Comparison of ENCODE assay signal across 23 cellular contexts in the genomic region with DNA sequence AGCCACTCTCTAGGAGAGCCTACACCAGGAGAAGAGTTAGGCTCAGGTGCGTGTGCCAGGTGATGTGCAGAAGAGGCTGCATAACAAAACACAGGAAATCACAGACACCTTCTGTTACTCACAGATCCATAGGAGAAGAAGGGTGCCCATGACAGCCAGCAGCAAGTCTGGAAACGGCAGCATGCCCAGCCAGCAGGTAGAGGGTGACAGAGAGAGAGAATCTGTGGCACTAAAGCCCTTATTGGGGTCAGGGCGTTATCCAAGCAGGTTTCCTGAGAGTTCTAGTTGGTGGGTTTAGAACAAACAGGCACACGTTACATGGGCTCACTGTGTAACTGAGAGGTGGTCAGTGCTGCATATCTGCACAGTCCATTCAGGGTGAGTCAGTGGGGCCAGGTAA. TPM values are rescaled to one million over a fixed set of nuclear protein-coding genes. Genes with fewer than 3 reads are reported as not detected.
DNase-seq lines count a peak whose midpoint lies in the region; FAIRE-seq and TF ChIP-seq lines count a peak whose summit lies in the region.
"Had no signal": no experiment of that assay in that cellular context is flagged by ENCODE, and none has a peak within 500 bp of the region (broad histone marks: within the 10 kb centered on the region; RNA-seq: fewer than 3 reads in every experiment).

No MANE protein-coding gene starts in this region.

- CTCF ChIA-PET in H1 (lab: Charles Lee; ENCODE audit: partially characterized antibody), result no interaction called here

- H3K79me2 ChIP-seq in H9 (ENCODE audit: insufficient read depth, low read length) (no peaks in the 10 kb centered on the region), H1 (ENCODE audit: control insufficient read depth in 1 of 2, insufficient read depth in 2 of 2, low read length in 2 of 2) (no peaks in the 10 kb centered on the region), neural progenitor cell (ENCODE audit: low read depth) (no peaks in the 10 kb centered on the region)

- H3K27ac ChIP-seq in H9 (ENCODE audit: insufficient read length, low read depth, low read length), result no peak overlapping the region
- no peak overlapping the region for H3K27ac ChIP-seq in H1 (ENCODE audit: low read depth, low read length)
- H3K27ac ChIP-seq in neural progenitor cell, result no peak overlapping the region

- H2AFZ ChIP-seq in H9 (ENCODE audit: low read length) (no peak overlapping the region), H1 (ENCODE audit: low read length) (0 out of 2 replicates have a peak overlapping the region, but pooled peaks have one; percentile 61), neural progenitor cell (replicated peaks) (peak overlapping the region; percentile 24)

- H3K23me2 ChIP-seq in H9 (ENCODE audit: insufficient read length, low read depth, low read length, poor library complexity, severe bottlenecking) (no peaks in the 10 kb centered on the region), H1 (ENCODE audit: low read depth, low read length) (no peaks in the 10 kb centered on the region)

- H3K79me1 ChIP-seq in H9 (ENCODE audit: insufficient read depth, low read depth, low read length, poor library complexity, severe bottlenecking) (no peaks in the 10 kb centered on the region), H1 (ENCODE audit: low read depth, low read length) (no peaks in the 10 kb centered on the region)

- H3K4me1 Mint-ChIP-seq in H9 (peaks cover 0 to 5% of the 10 kb centered on the region in 2 experiments; a peak in 2 of 4 replicates), neural progenitor cell (no peaks in the 10 kb centered on the region)
- H3K4me1 Mint-ChIP-seq: CD4-positive, alpha-beta memory T cell had no signal

- TF ChIP-seq POLR2A in H1 (IDR thresholded peaks at IDR 0.05; ENCODE audit: control extremely low read depth in 1 of 2, low read depth in 2 of 2, low read length in 2 of 2), result no peak

- H3F3A ChIP-seq in neural progenitor cell (ENCODE audit: low read depth), result no peaks in the 10 kb centered on the region

- no peak overlapping the region for H3T11ph ChIP-seq in H9 (ENCODE audit: low read length)

- WGBS in H9 (ENCODE audit: extremely low coverage, insufficient read length, low lambda C conversion rate), result no CpG with 5 or more reads among the region's 4 CpGs
- 76% methylated on average over 4 of the region's 4 CpGs; no CpG with 5 or more reads in 1 of the 2 experiments for WGBS in H1 (ENCODE audit: extremely low coverage in 1 of 2, insufficient coverage in 1 of 2, insufficient read length in 1 of 2, insufficient replicate concordance in 2 of 2, low coverage in 1 of 2, low lambda C conversion rate in 2 of 2, missing lambda C conversion rate in 1 of 2), 2 experiments

- H2BK5ac ChIP-seq in H9 (ENCODE audit: insufficient read length, low read length) (no peak overlapping the region), H1 (ENCODE audit: low read depth, low read length) (no peak overlapping the region)

- peak; percentile 39 for FAIRE-seq in H1 (lab: Jason Lieb, UNC)
- FAIRE-seq: GM12891, GM18507 had no signal

- H3K9ac ChIP-seq in H9 (ENCODE audit: extremely low read depth, insufficient read length, low read length), result no peak overlapping the region
- no peak overlapping the region for H3K9ac ChIP-seq in H1 (replicated peaks in 1 of 4; ENCODE audit: extremely low read depth in 1 of 4, low read depth in 3 of 4, low read length in 3 of 4)
- H3K9ac ChIP-seq in neural progenitor cell, result no peak overlapping the region

- H3K27me3 Mint-ChIP-seq in H9 (ENCODE audit: low read depth) (peaks cover 2% of the 10 kb centered on the region; the same call in 1 of the 2 replicates), neural progenitor cell (ENCODE audit: insufficient read depth, low read depth) (no peaks in the 10 kb centered on the region)

- H3K9me3 Mint-ChIP-seq in H9 (no peaks in the 10 kb centered on the region), neural progenitor cell (no peaks in the 10 kb centered on the region)

- no peak for TF ChIP-seq EP300 in H1 (IDR thresholded peaks at IDR 0.05; ENCODE audit: borderline replicate concordance in 1 of 2, low read depth in 2 of 2, low read length in 2 of 2)

- H3K14ac ChIP-seq in H9 (ENCODE audit: insufficient read depth, low read length) (no peak overlapping the region), H1 (ENCODE audit: insufficient read length) (no peak overlapping the region)

- no peak overlapping the region for H3K56ac ChIP-seq in H9 (ENCODE audit: insufficient read length, low read depth, low read length)
- H3K56ac ChIP-seq in H1 (replicated peaks; ENCODE audit: insufficient read length, low read depth, low read length), result no peak overlapping the region

- POLR2A ChIA-PET in H1 (lab: Charles Lee; ENCODE audit: partially characterized antibody), result no interaction called here

- no peak overlapping the region for H4K5ac ChIP-seq in H9 (ENCODE audit: insufficient read length, low read depth, low read length)
- no peak overlapping the region for H4K5ac ChIP-seq in H1 (ENCODE audit: insufficient read length, low read depth, low read length)

- H3K27me3 ChIP-seq in H9 (ENCODE audit: insufficient read depth, low read length), result no peaks in the 10 kb centered on the region
- no peaks in the 10 kb centered on the region for H3K27me3 ChIP-seq in H1 (replicated peaks in 1 of 4; ENCODE audit: control insufficient read depth in 3 of 4, extremely low read depth in 1 of 4, insufficient read depth in 3 of 4, low read length in 3 of 4)
- no peaks in the 10 kb centered on the region for H3K27me3 ChIP-seq in neural progenitor cell

- peaks cover 2% of the 10 kb centered on the region; the same call in 1 of the 2 replicates for H3K4me1 ChIP-seq in H9 (ENCODE audit: insufficient read depth, low read length)
- H3K4me1 ChIP-seq in H1 (replicated peaks in 1 of 4; ENCODE audit: control insufficient read depth in 3 of 4, insufficient read depth in 4 of 4, low read length in 3 of 4), result no peaks in the 10 kb centered on the region
- H3K4me1 ChIP-seq in neural progenitor cell, result no peaks in the 10 kb centered on the region
- H3K4me1 ChIP-seq: HAP-1 had no signal

- H3K4me2 ChIP-seq in H9 (ENCODE audit: insufficient read depth, insufficient read length, low read length), result no peak overlapping the region
- no peak overlapping the region for H3K4me2 ChIP-seq in H1 (ENCODE audit: insufficient read depth in 1 of 2, low read depth in 2 of 2, low read length in 2 of 2)
- H3K4me2 ChIP-seq in neural progenitor cell, result no peak overlapping the region

- H2BK15ac ChIP-seq in H9 (ENCODE audit: low read depth, low read length) (no peak overlapping the region), H1 (ENCODE audit: low read length) (no peak overlapping the region)

- H2BK12ac ChIP-seq in H9 (ENCODE audit: insufficient read length, low read depth, low read length) (no peak overlapping the region), H1 (ENCODE audit: low read depth, low read length) (no peak overlapping the region)

- H2AK5ac ChIP-seq in H9 (ENCODE audit: insufficient read length, low read length) (no peak overlapping the region), H1 (ENCODE audit: low read depth, low read length) (no peak overlapping the region)

- H3K36me3 ChIP-seq in H1 (ENCODE audit: control insufficient read depth in 2 of 4, insufficient read depth in 4 of 4, low read length in 3 of 4), result no peaks in the 10 kb centered on the region
- no peaks in the 10 kb centered on the region for H3K36me3 ChIP-seq in neural progenitor cell
- H3K36me3 ChIP-seq: HAP-1 had no signal

- TF ChIP-seq RAD21 in H1 (IDR thresholded peaks at IDR 0.05 in 1 of 2, conservative IDR thresholded peaks at IDR 0.05 in 1 of 2; ENCODE audit: low read depth in 2 of 2, low read length in 2 of 2), result peak; percentile 26 to 49; a peak in 3 of 4 replicates

- H4K8ac ChIP-seq in H9 (replicated peaks; ENCODE audit: insufficient read length, low read depth, low read length) (no peak overlapping the region), H1 (ENCODE audit: extremely low read depth, insufficient read depth, low read length) (no peak overlapping the region)

- no peak overlapping the region for H2BK120ac ChIP-seq in H9 (ENCODE audit: low read depth, low read length, poor library complexity, severe bottlenecking)
- H2BK120ac ChIP-seq in H1 (replicated peaks; ENCODE audit: low read depth, low read length), result no peak overlapping the region

- H3K23ac ChIP-seq in H9 (ENCODE audit: insufficient read length, low read depth, low read length), result no peak overlapping the region
- H3K23ac ChIP-seq in H1 (ENCODE audit: insufficient read length), result no peak overlapping the region

- H3K27ac Mint-ChIP-seq in H9 (no peak overlapping the region), neural progenitor cell (no peak overlapping the region)
- H3K27ac Mint-ChIP-seq: CD4-positive, alpha-beta memory T cell; HFFc6 had no signal

- no peak overlapping the region for H4K91ac ChIP-seq in H9 (ENCODE audit: insufficient read length, low read depth, low read length)
- no peak overlapping the region for H4K91ac ChIP-seq in H1 (replicated peaks; ENCODE audit: insufficient read length, low read length)

- no peaks in the 10 kb centered on the region for H3K9me3 ChIP-seq in H9 (ENCODE audit: control insufficient read depth, low read depth, low read length)
- H3K9me3 ChIP-seq in H1 (ENCODE audit: insufficient read depth in 2 of 2, low read depth in 1 of 2, low read length in 1 of 2), result no peaks in the 10 kb centered on the region
- H3K9me3 ChIP-seq in neural progenitor cell (ENCODE audit: low read depth), result no peaks in the 10 kb centered on the region
- H3K9me3 ChIP-seq: HAP-1 had no signal

- peak; percentile 42 for DNase-seq in H9
- peak; percentile 7 for DNase-seq in NCI-H69 (lab: John Stamatoyannopoulos, UW)
- no peak for DNase-seq in H1 (ENCODE audit: low read depth in 1 of 2, low spot score in 2 of 2)
- DNase-seq in neural progenitor cell (ENCODE audit: low spot score), result no peak
- no peak for DNase-seq in dedifferentiated amniotic fluid mesenchymal stem cell (ENCODE audit: extremely low spot score)
- DNase-seq in cerebellar nuclear complex (lab: John Stamatoyannopoulos, UW), result no peak
- no peak for DNase-seq in NCI-H345 treated with DMSO at 0.1 percent for 48 hours (lab: John Stamatoyannopoulos, UW; ENCODE audit: unreplicated experiment)
- DNase-seq in NOMO-1 treated with DMSO at 0.1 percent for 48 hours (lab: John Stamatoyannopoulos, UW; ENCODE audit: unreplicated experiment), result no peak
- DNase-seq: C1 segment of cervical spinal cord; Calu3; CD4-positive, alpha-beta memory T cell; COR-L47; DMS53; DMS79 treated with DMSO at 0.1 percent for 48 hours; GF-D8; HFFc6 had no signal

- H3K4me3 ChIP-seq in H1 (ENCODE audit: extremely low read depth in 1 of 4, insufficient read depth in 2 of 4, low read depth in 3 of 4, low read length in 4 of 4) (no peak overlapping the region), neural progenitor cell (no peak overlapping the region)
- H3K4me3 ChIP-seq: HAP-1 had no signal

- H4K20me1 ChIP-seq in H9 (ENCODE audit: control insufficient read depth, insufficient read depth, insufficient read length), result no peaks in the 10 kb centered on the region
- H4K20me1 ChIP-seq in H1 (replicated peaks in 1 of 2; ENCODE audit: control insufficient read depth in 1 of 2, insufficient read depth in 2 of 2, low read length in 2 of 2), result no peaks in the 10 kb centered on the region
- no peaks in the 10 kb centered on the region for H4K20me1 ChIP-seq in neural progenitor cell (ENCODE audit: low read depth)

- TF ChIP-seq CTCF in H9 (conservative IDR thresholded peaks at IDR 0.05) (peak; percentile 41; the same call in 2 of the 3 replicates), H1 (IDR thresholded peaks at IDR 0.05; ENCODE audit: control extremely low read depth in 1 of 3, insufficient read depth in 1 of 3, low read depth in 1 of 3, low read length in 3 of 3) (peak in 2 of 3 experiments; percentile 13 to 42; a peak in 2 of 4 replicates), neural progenitor cell (IDR thresholded peaks at IDR 0.05) (no peak)

- no peak overlapping the region for H2BK20ac ChIP-seq in H9 (ENCODE audit: low read depth, low read length, poor library complexity, severe bottlenecking)
- H2BK20ac ChIP-seq in H1 (ENCODE audit: low read length), result no peak overlapping the region

- H3K4ac ChIP-seq in H9 (ENCODE audit: low read depth, low read length), result no peak overlapping the region
- peak overlapping the region; percentile 8 for H3K4ac ChIP-seq in H1 (replicated peaks; ENCODE audit: insufficient read length, low read depth, low read length)

- H3K18ac ChIP-seq in H9 (ENCODE audit: insufficient read length, low read depth, low read length), result no peak overlapping the region
- H3K18ac ChIP-seq in H1 (ENCODE audit: extremely low read depth, low read length), result no peak overlapping the region

- H3K4me3 Mint-ChIP-seq in H9 (no peak overlapping the region), neural progenitor cell (no peak overlapping the region)
- H3K4me3 Mint-ChIP-seq: CD4-positive, alpha-beta memory T cell; HFFc6 had no signal

- H3K36me3 Mint-ChIP-seq in H9 (ENCODE audit: insufficient read depth in 1 of 3, low read depth in 3 of 3), result no peaks in the 10 kb centered on the region
- H3K36me3 Mint-ChIP-seq in neural progenitor cell, result no peaks in the 10 kb centered on the region
- H3K36me3 Mint-ChIP-seq: CD4-positive, alpha-beta memory T cell had no signal

RNA-seq across cellular contexts. Expression of gene SLC8A3, which starts 14.9 kb away (rescaled TPM):
- total RNA-seq in H9 (2021) (0.07 and 0.13 TPM in 2 replicates), neural progenitor cell (ENCODE audit: low replicate concordance) (0.24 and 0.71 TPM in 2 replicates)
- total RNA-seq in H1 (2021; fragmentation: NEBNext Ultra II Directional; extraction: Animal tissue kit (Norgen Biotek cat#: 25700)), result 1.0 and 1.1 TPM in 2 replicates
- 0.33 and 0.38 TPM in 2 replicates for polyA plus RNA-seq in H1 (2011; rRNA removed)
- 0.57 TPM for polyA plus RNA-seq in H1 (2011; cell fraction: cytosol; rRNA removed)
- polyA plus RNA-seq in H1 (2011; cell fraction: nucleus; rRNA removed), result 0.66 TPM
- 0.50 to 0.72 TPM (median 0.60 TPM) in 4 replicates for polyA plus RNA-seq in H1 (2012, experiment 1 of 2)
- polyA plus RNA-seq in H1 (2012, experiment 2 of 2), result 0.20 TPM
- 1.8 TPM for polyA plus RNA-seq in H1 (2013, experiment 1 of 2)
- polyA plus RNA-seq in H1 (2013, experiment 2 of 2), result 1.7 TPM
- polyA minus RNA-seq in H1 (2011; rRNA and poly(A)+ RNA removed), result 2.3 and 2.7 TPM in 2 replicates
- 1.3 TPM for polyA minus RNA-seq in H1 (2011; cell fraction: cytosol; rRNA and poly(A)+ RNA removed)
- 2.5 TPM for polyA minus RNA-seq in H1 (2011; cell fraction: nucleus; rRNA and poly(A)+ RNA removed)
- total RNA-seq: A172; A673; Calu3; CD4-positive, alpha-beta memory T cell; G401; H4; HFFc6 had no signal
- polyA plus RNA-seq: CD4-positive, alpha-beta memory T cell had no signal

Comparison
In these comparisons a context has a peak if more than half of its experiments do, and no peak if none do; other contexts are left out.
1. DNase-seq: peak in H9 (single experiment) and NCI-H69 (single experiment); none in H1 (0 of 2), neural progenitor cell (single experiment), dedifferentiated amniotic fluid mesenchymal stem cell (single experiment), cerebellar nuclear complex (0 of 2), NCI-H345 treated with DMSO at 0.1 percent for 48 hours (single experiment) and NOMO-1 treated with DMSO at 0.1 percent for 48 hours (single experiment).